8 cellular contexts compared by ENCODE assay signal in genomic region chr1:214404571-214405213, GRCh38.
DNase-seq lines count a peak whose midpoint lies in the region; ATAC-seq and TF ChIP-seq lines count a peak whose summit lies in the region.

No MANE protein-coding gene starts in this region.

- no peaks in the 10 kb centered on the region for H3K79me2 ChIP-seq in H9 (ENCODE audit: insufficient read depth, low read length)

- no peak overlapping the region for H3K4me3 ChIP-seq in NT2/D1 (ENCODE audit: insufficient read length, low read depth)
- H3K4me3 ChIP-seq in fibroblast of villous mesenchyme (ENCODE audit: low read depth, low read length) = no peak overlapping the region

- H3K4me1 Mint-ChIP-seq in CD14-positive monocyte (peaks cover 4% of the 10 kb centered on the region), H9 (peaks cover 33 to 35% of the 10 kb centered on the region in 2 experiments)

- no peak overlapping the region for H2BK120ac ChIP-seq in H9 (ENCODE audit: low read depth, low read length, poor library complexity, severe bottlenecking)

- H3K27ac ChIP-seq in H9 (ENCODE audit: insufficient read length, low read depth, low read length) = peak overlapping the region; percentile 84

- no peak overlapping the region for H3K9ac ChIP-seq in H9 (ENCODE audit: extremely low read depth, insufficient read length, low read length)
- H3K9ac ChIP-seq in NT2/D1 (ENCODE audit: insufficient read length, low read depth) = no peak overlapping the region

- H3K27me3 ChIP-seq in H9 (ENCODE audit: insufficient read depth, low read length) (no peaks in the 10 kb centered on the region), NT2/D1 (ENCODE audit: insufficient read depth, insufficient read length) (no peaks in the 10 kb centered on the region)

- DNase-seq in CD14-positive monocyte (ENCODE audit: low spot score) (no peak), H9 (peak; percentile 77), NT2/D1 (ENCODE audit: low read depth, low spot score) (peak; percentile 47), fibroblast of villous mesenchyme (ENCODE audit: low read depth) (peak; percentile 80), GM20000 (ENCODE audit: low spot score) (no peak)
- DNase-seq in effector CD4-positive, alpha-beta T cell = no peak

- H3K4me2 ChIP-seq in H9 (ENCODE audit: insufficient read depth, insufficient read length, low read length) = no peak overlapping the region

- no CpG with 5 or more reads among the region's 9 CpGs for WGBS in H9 (ENCODE audit: extremely low coverage, insufficient read length, low lambda C conversion rate)

- H4K20me1 ChIP-seq in H9 (ENCODE audit: control insufficient read depth, insufficient read depth, insufficient read length) = no peaks in the 10 kb centered on the region

- H3K36me3 ChIP-seq in NT2/D1 (ENCODE audit: insufficient read depth, insufficient read length, low read length) = peaks cover 54% of the 10 kb centered on the region

- no peaks in the 10 kb centered on the region for H3K79me1 ChIP-seq in H9 (ENCODE audit: insufficient read depth, low read depth, low read length, poor library complexity, severe bottlenecking)

- no peaks in the 10 kb centered on the region for H3K23me2 ChIP-seq in H9 (ENCODE audit: insufficient read length, low read depth, low read length, poor library complexity, severe bottlenecking)

- peak overlapping the region; percentile 16 for H3K18ac ChIP-seq in H9 (ENCODE audit: insufficient read length, low read depth, low read length)

- no peak overlapping the region for H3K56ac ChIP-seq in H9 (ENCODE audit: insufficient read length, low read depth, low read length)

- H2BK15ac ChIP-seq in H9 (ENCODE audit: low read depth, low read length) = no peak overlapping the region

- H4K5ac ChIP-seq in H9 (ENCODE audit: insufficient read length, low read depth, low read length) = no peak overlapping the region

- H3K27me3 Mint-ChIP-seq in CD14-positive monocyte (ENCODE audit: low read depth in 3 of 3) (peaks cover 0 to 2% (median 0%) of the 10 kb centered on the region in 3 donors), H9 (ENCODE audit: low read depth) (no peaks in the 10 kb centered on the region)

- H3K4me1 ChIP-seq in H9 (ENCODE audit: insufficient read depth, low read length) (peaks cover 10% of the 10 kb centered on the region), NT2/D1 (ENCODE audit: insufficient read depth, insufficient read length) (peaks cover 2% of the 10 kb centered on the region)

- intact Hi-C loops in CD14-positive monocyte (cut with micrococcal nuclease) = no loop called here

- no peak for ATAC-seq in HG02852 (IDR thresholded peaks at IDR 0.05; ENCODE audit: unreplicated experiment)
- ATAC-seq in GM18517 (IDR thresholded peaks at IDR 0.05; ENCODE audit: unreplicated experiment) = no peak

- no peak overlapping the region for H4K91ac ChIP-seq in H9 (ENCODE audit: insufficient read length, low read depth, low read length)

- peak overlapping the region; percentile 1 for H2BK5ac ChIP-seq in H9 (ENCODE audit: insufficient read length, low read length)

- H3K4me3 Mint-ChIP-seq in CD14-positive monocyte = no peak overlapping the region
- no peak overlapping the region for H3K4me3 Mint-ChIP-seq in H9

- no peaks in the 10 kb centered on the region for H3K36me3 Mint-ChIP-seq in CD14-positive monocyte
- peaks cover 0 to 21% (median 13%) of the 10 kb centered on the region in 3 experiments; a peak in 4 of 7 replicates for H3K36me3 Mint-ChIP-seq in H9 (ENCODE audit: insufficient read depth in 1 of 3, low read depth in 3 of 3)

- peak overlapping the region; percentile 12 for H2BK12ac ChIP-seq in H9 (ENCODE audit: insufficient read length, low read depth, low read length)

- TF ChIP-seq CTCF in CD14-positive monocyte (IDR thresholded peaks at IDR 0.05) = no peak
- no peak for TF ChIP-seq CTCF in H9 (conservative IDR thresholded peaks at IDR 0.05)
- TF ChIP-seq CTCF in fibroblast of villous mesenchyme (IDR thresholded peaks at IDR 0.05; ENCODE audit: insufficient read depth, low read depth, low read length) = no peak
- TF ChIP-seq CTCF in GM20000 (IDR thresholded peaks at IDR 0.05; ENCODE audit: extremely low read depth, missing control alignments) = no peak

- H3K9me3 ChIP-seq in H9 (ENCODE audit: control insufficient read depth, low read depth, low read length) (no peaks in the 10 kb centered on the region), NT2/D1 (ENCODE audit: insufficient read depth, low read length) (no peaks in the 10 kb centered on the region)

- no peak overlapping the region for H3K23ac ChIP-seq in H9 (ENCODE audit: insufficient read length, low read depth, low read length)

- H4K8ac ChIP-seq in H9 (replicated peaks; ENCODE audit: insufficient read length, low read depth, low read length) = no peak overlapping the region

- H3K9me3 Mint-ChIP-seq in CD14-positive monocyte = peaks cover 0 to 4% (median 3%) of the 10 kb centered on the region in 7 donors
- H3K9me3 Mint-ChIP-seq in H9 = no peaks in the 10 kb centered on the region

- H2AK5ac ChIP-seq in H9 (ENCODE audit: insufficient read length, low read length) = no peak overlapping the region

- H3T11ph ChIP-seq in H9 (ENCODE audit: low read length) = no peak overlapping the region

- H2BK20ac ChIP-seq in H9 (ENCODE audit: low read depth, low read length, poor library complexity, severe bottlenecking) = no peak overlapping the region

- H3K4ac ChIP-seq in H9 (ENCODE audit: low read depth, low read length) = no peak overlapping the region

- no peak overlapping the region for H2AFZ ChIP-seq in H9 (ENCODE audit: low read length)

- H3K27ac Mint-ChIP-seq in CD14-positive monocyte (peak overlapping the region in 4 of 7 donors; percentile 1 to 81 (median 28)), H9 (peak overlapping the region; percentile 80 to 95 (median 93))

- no peak overlapping the region for H3K14ac ChIP-seq in H9 (ENCODE audit: insufficient read depth, low read length)

Comparison
In these comparisons a context has a peak if more than half of its experiments do, and no peak if none do; other contexts are left out.
1. DNase-seq: peak in H9 (single experiment), NT2/D1 (single experiment) and fibroblast of villous mesenchyme (single experiment); none in CD14-positive monocyte (single experiment), effector CD4-positive, alpha-beta T cell (single experiment) and GM20000 (single experiment).